11 cellular contexts compared by ENCODE assay signal in genomic region chr9:99873531-99873930, GRCh38. TPM values are rescaled to one million over a fixed set of nuclear protein-coding genes. Genes with fewer than 3 reads are reported as not detected.
DNase-seq lines count a peak whose midpoint lies in the region; ATAC-seq, FAIRE-seq and TF ChIP-seq lines count a peak whose summit lies in the region.
"Had no signal": no experiment of that assay in that cellular context is flagged by ENCODE, and none has a peak within 500 bp of the region (broad histone marks: within the 10 kb centered on the region; RNA-seq: fewer than 3 reads in every experiment).

No MANE protein-coding gene starts in this region.

- H3K79me2 ChIP-seq in HCT116 (ENCODE audit: insufficient read depth, low read length), result no peaks in the 10 kb centered on the region
- no peaks in the 10 kb centered on the region for H3K79me2 ChIP-seq in keratinocyte (ENCODE audit: control insufficient read depth, insufficient read depth, low read length)

- H3K9me3 ChIP-seq in HCT116 (ENCODE audit: control insufficient read depth in 1 of 2, insufficient read depth in 1 of 2, low read depth in 1 of 2, low read length in 2 of 2), result no peaks in the 10 kb centered on the region
- no peaks in the 10 kb centered on the region for H3K9me3 ChIP-seq in keratinocyte (ENCODE audit: control insufficient read depth, low read depth, low read length)
- no peaks in the 10 kb centered on the region for H3K9me3 ChIP-seq in testis
- H3K9me3 ChIP-seq: stomach had no signal

- no peak for TF ChIP-seq CTCF in AG10803 (conservative IDR thresholded peaks at IDR 0.05; ENCODE audit: low read length)
- no peak for TF ChIP-seq CTCF in HCT116 (IDR thresholded peaks at IDR 0.05 in 2 of 3, conservative IDR thresholded peaks at IDR 0.05 in 1 of 3; ENCODE audit: borderline replicate concordance in 1 of 3, insufficient read depth in 1 of 3, low read depth in 2 of 3, low read length in 2 of 3)
- TF ChIP-seq CTCF in keratinocyte (optimal IDR thresholded peaks at IDR 0.05 in 1 of 3, IDR thresholded peaks at IDR 0.05 in 1 of 3, conservative IDR thresholded peaks at IDR 0.05 in 1 of 3; ENCODE audit: extremely low read depth in 1 of 3, insufficient read depth in 2 of 3, low read length in 3 of 3), result no peak
- TF ChIP-seq CTCF in testis (IDR thresholded peaks at IDR 0.05), result no peak

- H3K27me3 ChIP-seq in HCT116 (ENCODE audit: insufficient read depth, low read length) (no peaks in the 10 kb centered on the region), keratinocyte (ENCODE audit: control insufficient read depth, extremely low read depth, insufficient read depth, low read length) (peaks cover 7% of the 10 kb centered on the region), testis (no peaks in the 10 kb centered on the region)
- H3K27me3 ChIP-seq: stomach had no signal

- RAD21 ChIA-PET in HCT116 (lab: Charles Lee; ENCODE audit: low non-redundant PET in 1 of 2, low total read pairs in 2 of 2, uncharacterized antibody in 2 of 2, unreplicated experiment in 2 of 2), result no interaction called here

- H3K36me3 ChIP-seq in HCT116 (ENCODE audit: control insufficient read depth in 1 of 2, insufficient read depth in 2 of 2, low read length in 2 of 2), result no peaks in the 10 kb centered on the region
- no peaks in the 10 kb centered on the region for H3K36me3 ChIP-seq in keratinocyte (ENCODE audit: control insufficient read depth in 2 of 2, extremely low read depth in 1 of 2, insufficient read depth in 2 of 2, low read length in 2 of 2)
- no peaks in the 10 kb centered on the region for H3K36me3 ChIP-seq in testis (ENCODE audit: low read depth, missing control alignments)
- H3K36me3 ChIP-seq: stomach had no signal

- DNase-seq in AG10803 (ENCODE audit: low read depth) (peak; percentile 47), HCT116 (ENCODE audit: low read depth, low spot score) (no peak), amniotic stem cell (lab: John Stamatoyannopoulos, UW) (peak; percentile 50), keratinocyte (ENCODE audit: low read depth, low spot score) (peak; percentile 2), DMS153 treated with DMSO at 0.1 percent for 48 hours (lab: John Stamatoyannopoulos, UW; ENCODE audit: unreplicated experiment) (no peak), testis (no peak), globus pallidus (ENCODE audit: low spot score) (no peak), cerebellum (ENCODE audit: low spot score) (no peak)
- DNase-seq: NCI-H1105 treated with DMSO at 0.1 percent for 48 hours; stimulated activated CD4-positive, alpha-beta T cell treated with anti-CD3 and anti-CD28 coated beads, Interleukin-4, amount 100 ng/mL, for 1 hour; stomach had no signal

- CTCF ChIA-PET in HCT116 (lab: Charles Lee), result no interaction called here

- H3K9ac ChIP-seq in HCT116 (ENCODE audit: low read length), result no peak overlapping the region
- H3K9ac ChIP-seq in keratinocyte (ENCODE audit: control insufficient read depth, extremely low read depth, insufficient read depth, low read length), result no peak overlapping the region

- FAIRE-seq in keratinocyte (lab: Jason Lieb, UNC), result peak; percentile 9

- H3K4me3 ChIP-seq in AG10803 (ENCODE audit: low read length) (no peak overlapping the region), HCT116 (replicated peaks in 1 of 2; ENCODE audit: low read depth in 1 of 2, low read length in 2 of 2) (no peak overlapping the region), keratinocyte (ENCODE audit: control insufficient read depth in 2 of 3, extremely low read depth in 1 of 3, insufficient read depth in 2 of 3, low read depth in 1 of 3, low read length in 3 of 3) (no peak overlapping the region), testis (no peak overlapping the region)
- H3K4me3 ChIP-seq: stomach had no signal

- ATAC-seq in HCT116, result no peak

- BruUV-seq in HCT116 (replicated peaks; lab: Mats Ljungman, UMichigan), result no TSS peak

- no peaks in the 10 kb centered on the region for H3K9me2 ChIP-seq in HCT116 (ENCODE audit: insufficient read depth)

- 92 to 97% methylated on average over 3 of the region's 3 CpGs for whole genome bisulfite sequencing in testis, 2 donors

- intact Hi-C loops in HCT116 (cut with micrococcal nuclease), result no loop called here
- intact Hi-C loops in testis (cut with DNase I; ENCODE audit: low total_unique reads), result no loop called here

- no peaks in the 10 kb centered on the region for H4K20me1 ChIP-seq in HCT116 (ENCODE audit: insufficient read depth)
- H4K20me1 ChIP-seq in keratinocyte (ENCODE audit: control insufficient read depth, extremely low read depth, insufficient read depth, low read length), result no peaks in the 10 kb centered on the region

- peaks cover 0 to 10% of the 10 kb centered on the region in 2 experiments; a peak in 1 of 4 replicates for H3K4me1 ChIP-seq in HCT116 (ENCODE audit: control insufficient read depth in 1 of 2, insufficient read depth in 2 of 2, low read length in 2 of 2)
- H3K4me1 ChIP-seq in keratinocyte (ENCODE audit: control insufficient read depth, extremely low read depth, insufficient read depth, low read length), result no peaks in the 10 kb centered on the region
- no peaks in the 10 kb centered on the region for H3K4me1 ChIP-seq in testis
- H3K4me1 ChIP-seq: stomach had no signal

- dilution Hi-C loops in keratinocyte (cut with MboI; ENCODE audit: extremely low pct_ligation_motif_present, low sequenced_read_pairs), result no loop called here

- H3K4me2 ChIP-seq in HCT116 (ENCODE audit: low read length), result peak overlapping the region; percentile 4; the same call in 1 of the 2 replicates
- no peak overlapping the region for H3K4me2 ChIP-seq in keratinocyte (ENCODE audit: control insufficient read depth, extremely low read depth, insufficient read depth, low read depth, low read length)

- POLR2A ChIA-PET in HCT116 (lab: Charles Lee), result no interaction called here

- H3K27ac ChIP-seq in HCT116 (ENCODE audit: low read depth, low read length) (no peak overlapping the region), keratinocyte (ENCODE audit: control insufficient read depth, insufficient read depth, low read length) (no peak overlapping the region), testis (no peak overlapping the region)
- H3K27ac ChIP-seq: stomach had no signal

- H2AFZ ChIP-seq in HCT116 (ENCODE audit: low read depth, low read length, poor library complexity, severe bottlenecking) (no peak overlapping the region), keratinocyte (ENCODE audit: control insufficient read depth, low read length) (no peak overlapping the region)

- no peaks in the 10 kb centered on the region for H3K9me1 ChIP-seq in keratinocyte (ENCODE audit: control insufficient read depth, extremely low read depth, insufficient read depth, low read length)

- TF ChIP-seq RAD21 in HCT116 (IDR thresholded peaks at IDR 0.05; ENCODE audit: low read depth), result no peak

- TF ChIP-seq POLR2A in HCT116 (IDR thresholded peaks at IDR 0.05; ENCODE audit: borderline replicate concordance, extremely low read depth, insufficient read depth, insufficient read length) (no peak), testis (IDR thresholded peaks at IDR 0.05) (no peak)

TF ChIP-seq in HCT116, 20 proteins besides CTCF, POLR2A, EP300 and RAD21 (continues in another document):
- no peak for TF ChIP-seq REST (IDR thresholded peaks at IDR 0.05; ENCODE audit: low read depth)

RNA-seq across cellular contexts. Expression of gene STX17, which starts 32.9 kb away (rescaled TPM):
- total RNA-seq in HCT116 (2021; ENCODE audit: unreplicated experiment) (24.6 TPM), testis (10 to 100 TPM; 38.8 to 60.6 TPM), cerebellum (19.1 TPM)
- 5.7 and 7.8 TPM in 2 replicates for polyA plus RNA-seq in HCT116 (2012)
- polyA plus RNA-seq in keratinocyte (9.2 to 12.6 TPM (median 10.7 TPM) in 3 replicates), testis (ENCODE audit: insufficient read depth, low read depth, low replicate concordance) (24.2 TPM)
- 15.7 TPM for polyA plus RNA-seq in keratinocyte (2011; ENCODE audit: low read depth)
- 6.6 and 11.4 TPM in 2 replicates for polyA plus RNA-seq in keratinocyte (2011; cell fraction: cytosol; rRNA removed)
- 13.1 and 16.6 TPM in 2 replicates for polyA plus RNA-seq in keratinocyte (2011; cell fraction: nucleus; rRNA removed)
- polyA plus RNA-seq in keratinocyte (2012; ENCODE audit: low replicate concordance), result 8.1 and 10.6 TPM in 2 replicates
- polyA minus RNA-seq in keratinocyte, result 5.6 to 17.9 TPM (median 10.7 TPM) in 3 replicates
- 10.2 TPM for polyA minus RNA-seq in keratinocyte (2011; cell fraction: cytosol; rRNA and poly(A)+ RNA removed)
- polyA minus RNA-seq in keratinocyte (2011; cell fraction: nucleus; rRNA and poly(A)+ RNA removed), result 10.7 and 23.5 TPM in 2 replicates

RNA-seq across cellular contexts. Expression of gene NR4A3, which starts 51.8 kb away (rescaled TPM):
- total RNA-seq in HCT116 (2021; ENCODE audit: unreplicated experiment), result 0.86 TPM
- 0.40 and 1.8 TPM in 2 replicates for polyA plus RNA-seq in HCT116 (2012)
- polyA plus RNA-seq in keratinocyte, result 0.13 to 0.16 TPM in 2 of 3 replicates, not detected in the other
- polyA plus RNA-seq in keratinocyte (2011; ENCODE audit: low read depth), result 0.32 TPM
- 0.02 and 0.09 TPM in 2 replicates for polyA plus RNA-seq in keratinocyte (2011; cell fraction: cytosol; rRNA removed)
- polyA plus RNA-seq in keratinocyte (2011; cell fraction: nucleus; rRNA removed), result 2.1 and 4.3 TPM in 2 replicates
- 0.41 TPM in 1 of 2 replicates, not detected in the other for polyA plus RNA-seq in keratinocyte (2012; ENCODE audit: low replicate concordance)
- polyA minus RNA-seq in keratinocyte, result 1.1 to 1.2 TPM in 2 of 3 replicates, not detected in the other
- not detected for polyA minus RNA-seq in keratinocyte (2011; cell fraction: cytosol; rRNA and poly(A)+ RNA removed)
- polyA minus RNA-seq in keratinocyte (2011; cell fraction: nucleus; rRNA and poly(A)+ RNA removed), result 13.0 and 21.7 TPM in 2 replicates
- 1 to 10 TPM; 2.5 to 3.0 TPM for total RNA-seq in testis
- 1.7 TPM for polyA plus RNA-seq in testis (ENCODE audit: insufficient read depth, low read depth, low replicate concordance)
- 1.3 TPM for total RNA-seq in cerebellum

Comparison
In these comparisons a context has a peak if more than half of its experiments do, and no peak if none do; other contexts are left out.
1. DNase-seq: peak in AG10803 (single experiment), amniotic stem cell (single experiment) and keratinocyte (single experiment); none in HCT116 (single experiment), DMS153 treated with DMSO at 0.1 percent for 48 hours (single experiment), testis (single experiment), globus pallidus (single experiment) and cerebellum (single experiment).